Comparison of ENCODE assay signal across 9 cellular contexts in the genomic region with DNA sequence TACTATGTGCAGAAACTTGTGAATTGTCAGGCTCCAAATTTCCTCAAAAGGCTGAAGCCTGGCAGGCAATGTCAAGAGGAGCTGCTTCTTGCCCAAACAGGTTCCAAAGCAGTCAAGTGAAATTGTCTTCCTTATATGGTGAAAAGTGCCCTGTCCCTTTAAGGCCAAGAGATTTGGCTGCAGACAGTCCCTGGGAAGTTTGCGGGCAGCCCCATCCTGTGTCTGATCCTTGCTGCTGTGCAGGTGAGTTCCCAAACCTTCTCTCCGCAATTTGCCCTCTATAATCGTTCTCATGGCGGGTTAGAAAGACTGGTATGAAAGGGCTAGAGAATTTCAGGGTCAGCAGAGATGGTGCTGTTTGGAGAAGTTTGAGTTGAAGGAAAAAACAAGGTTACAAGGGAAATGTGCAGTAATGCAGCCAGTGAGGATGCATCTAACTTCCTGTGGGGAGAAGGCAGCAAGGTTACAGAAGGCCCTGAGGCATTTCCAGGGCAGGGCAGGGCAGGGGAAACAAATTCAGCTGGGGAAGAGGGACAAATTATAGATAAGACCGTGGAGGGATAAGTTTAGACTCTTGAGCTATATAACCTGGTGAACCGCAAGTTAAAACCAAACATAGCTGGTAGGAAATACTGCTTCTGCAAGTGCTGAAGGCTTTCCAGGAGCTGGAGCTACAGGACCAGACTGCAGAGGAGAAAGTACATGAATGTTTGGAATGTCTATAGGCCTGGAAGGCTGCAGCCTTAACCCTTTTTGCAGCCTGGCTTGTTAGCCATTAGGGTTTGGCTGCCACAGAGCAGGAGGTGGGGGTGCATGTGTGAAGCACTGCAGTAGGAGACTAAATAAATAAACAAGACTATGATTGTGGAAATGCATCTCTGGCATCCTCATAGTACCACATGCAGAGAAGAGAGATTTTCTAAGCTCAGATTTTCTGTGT.
DNase-seq lines count a peak whose midpoint lies in the region; ATAC-seq and TF ChIP-seq lines count a peak whose summit lies in the region.
"Had no signal": no experiment of that assay in that cellular context is flagged by ENCODE, and none has a peak within 500 bp of the region (broad histone marks: within the 10 kb centered on the region; RNA-seq: fewer than 3 reads in every experiment).

No MANE protein-coding gene starts in this region.

- ATAC-seq in GM21360 (IDR thresholded peaks at IDR 0.05; ENCODE audit: unreplicated experiment): no peak

- peaks cover 0 to 28% (median 13%) of the 10 kb centered on the region in 4 donors for H3K4me1 ChIP-seq in tibial artery
- no peaks in the 10 kb centered on the region for H3K4me1 ChIP-seq in CD4-positive, alpha-beta memory T cell (ENCODE audit: insufficient read depth, low read length)

- intact Hi-C loops in tibial artery (cut with DNase I; ENCODE audit: low total_unique reads): loop anchor here (10.0 kb wide), 1 partner anchor 108 kb away; no protein-coding TSS in a partner anchor
- intact Hi-C loops in CD4-positive, alpha-beta memory T cell (cut with micrococcal nuclease): no loop called here

- DNase-seq in DMS 273 (lab: John Stamatoyannopoulos, UW; ENCODE audit: unreplicated experiment): peak; percentile 16
- DNase-seq in DMS 273 treated with DMSO at 0.1 percent for 48 hours (lab: John Stamatoyannopoulos, UW): no peak
- peak; percentile 51 to 90 for DNase-seq in T47D (ENCODE audit: low read depth in 1 of 2, low spot score in 1 of 2)
- DNase-seq in tibial artery: no peak
- no peak for DNase-seq in NCI-H748 treated with DMSO at 0.1 percent for 48 hours (lab: John Stamatoyannopoulos, UW)
- DNase-seq in CD4-positive, alpha-beta memory T cell: no peak

- peak overlapping the region; percentile 36 to 68 for H3K27ac ChIP-seq in tibial artery
- no peak overlapping the region for H3K27ac ChIP-seq in CD4-positive, alpha-beta memory T cell (ENCODE audit: low read depth, low read length)
- H3K27ac ChIP-seq: 22Rv1 had no signal

- H3K27me3 Mint-ChIP-seq in CD4-positive, alpha-beta memory T cell: peaks cover 0 to 1% of the 10 kb centered on the region in 2 donors

- no peaks in the 10 kb centered on the region for H3K36me3 Mint-ChIP-seq in CD4-positive, alpha-beta memory T cell

- POLR2A ChIA-PET in CD4-positive, alpha-beta memory T cell (lab: Charles Lee; ENCODE audit: partially characterized antibody): no interaction called here

- no peak overlapping the region for H3K27ac Mint-ChIP-seq in CD4-positive, alpha-beta memory T cell

- in situ Hi-C loops in T47D (cut with HindIII; ENCODE audit: low pct_unique_long_range_greater_than_20kb, low sequenced_read_pairs): no loop called here

- H3K9me3 ChIP-seq in iPS-18c (ENCODE audit: control insufficient read depth, insufficient read depth, low read length) (no peaks in the 10 kb centered on the region), tibial artery (no peaks in the 10 kb centered on the region)
- H3K9me3 ChIP-seq in CD4-positive, alpha-beta memory T cell (ENCODE audit: control insufficient read depth in 1 of 2, low read length in 2 of 2): no peaks in the 10 kb centered on the region

- H3K36me3 ChIP-seq in tibial artery: no peaks in the 10 kb centered on the region
- no peaks in the 10 kb centered on the region for H3K36me3 ChIP-seq in CD4-positive, alpha-beta memory T cell (ENCODE audit: insufficient read depth, low read length)

- H3K4me1 Mint-ChIP-seq in CD4-positive, alpha-beta memory T cell: no peaks in the 10 kb centered on the region

- CTCF ChIA-PET in CD4-positive, alpha-beta memory T cell (lab: Charles Lee; ENCODE audit: partially characterized antibody): no interaction called here

- H3K4me3 ChIP-seq in iPS-18c (ENCODE audit: insufficient read depth, low read depth, low read length) (peak overlapping the region; percentile 50), tibial artery (peak overlapping the region; percentile 34 to 45)
- no peak overlapping the region for H3K4me3 ChIP-seq in CD4-positive, alpha-beta memory T cell (ENCODE audit: low read length in 2 of 2)

- H3K27me3 ChIP-seq in tibial artery: no peaks in the 10 kb centered on the region
- H3K27me3 ChIP-seq in CD4-positive, alpha-beta memory T cell (ENCODE audit: insufficient read depth, low read length): no peaks in the 10 kb centered on the region

- no peak for TF ChIP-seq CTCF in tibial artery (IDR thresholded peaks at IDR 0.05)

- H3K9me3 Mint-ChIP-seq in CD4-positive, alpha-beta memory T cell: peaks cover 0 to 3% (median 0%) of the 10 kb centered on the region in 8 donors

- H3K4me3 Mint-ChIP-seq in CD4-positive, alpha-beta memory T cell: no peak overlapping the region

Comparison
In these comparisons a context has a peak if more than half of its experiments do, and no peak if none do; other contexts are left out.
1. DNase-seq: peak in DMS 273 (single experiment) and T47D (2 of 2); none in DMS 273 treated with DMSO at 0.1 percent for 48 hours (single experiment), tibial artery (0 of 2), NCI-H748 treated with DMSO at 0.1 percent for 48 hours (single experiment) and CD4-positive, alpha-beta memory T cell (0 of 5).
2. H3K4me3 ChIP-seq: peak in iPS-18c (single experiment) and tibial artery (2 of 2); none in CD4-positive, alpha-beta memory T cell (0 of 2).